39 cellular contexts compared by ENCODE assay signal in genomic region chr12:27057543-27057942, GRCh38. TPM values are rescaled to one million over a fixed set of nuclear protein-coding genes. Genes with fewer than 3 reads are reported as not detected.
"Had no signal": no experiment of that assay in that cellular context is flagged by ENCODE, and none has a peak within 500 bp of the region (broad histone marks: within the 10 kb centered on the region; RNA-seq: fewer than 3 reads in every experiment).

No MANE protein-coding gene starts in this region.

- H3K79me2 ChIP-seq: parathyroid adenoma had no signal

- H3K4me1 ChIP-seq: adrenal gland, body of pancreas, colonic mucosa, gastrocnemius medialis, parathyroid adenoma, psoas muscle, sigmoid colon, thyroid gland had no signal

- H3K36me3 ChIP-seq: adrenal gland, cardiac muscle cell, colonic mucosa, gastrocnemius medialis, neutrophil, sigmoid colon, thyroid gland, WERI-Rb-1 had no signal

- H3K27ac ChIP-seq: adrenal gland, body of pancreas, cardiac muscle cell, colonic mucosa, gastrocnemius medialis, neutrophil, parathyroid adenoma, psoas muscle, sigmoid colon, thyroid gland, WERI-Rb-1 had no signal

- H2AFZ ChIP-seq: parathyroid adenoma had no signal

- ATAC-seq: activated CD4-positive, CD25-positive, alpha-beta regulatory T cell treated with anti-CD3 and anti-CD28 coated beads, Interleukin-2, amount 50 U/mL, for 24 hours; body of pancreas; gastrocnemius medialis; left ventricle myocardium superior; psoas muscle; stimulated activated memory B cell treated with anti-CD40 and anti-IgM and Interleukin-4, amounts not matched to agents 10 μg/mL and 1 μg/mL and 100 μg/mL, for 72 hours; stimulated activated naive CD8-positive, alpha-beta T cell treated with anti-CD3 and anti-CD28 coated beads, Interleukin-15, amount 100 ng/mL, for 72 hours had no signal

- H3K4me3 ChIP-seq: adrenal gland, body of pancreas, cardiac muscle cell, colonic mucosa, gastrocnemius medialis, psoas muscle, sigmoid colon, thyroid gland had no signal

- H3K27me3 ChIP-seq: adrenal gland, body of pancreas, colonic mucosa, gastrocnemius medialis, neutrophil, sigmoid colon, thyroid gland had no signal

- DNase-seq: activated CD4-positive, alpha-beta T cell treated with anti-CD3 and anti-CD28 coated beads for 48 hours; activated CD4-positive, alpha-beta T cell treated with anti-CD3 and anti-CD28 coated beads, Interleukin-2, amount 50 U/mL, for 48 hours; activated CD8-positive, alpha-beta memory T cell treated with anti-CD3 and anti-CD28 coated beads, Interleukin-2, amount 50 U/mL, for 4 hours; activated effector memory CD4-positive, alpha-beta T cell treated with anti-CD3 and anti-CD28 coated beads, Interleukin-2, amount 50 U/mL, for 16 hours; activated naive CD4-positive, alpha-beta T cell treated with anti-CD3 and anti-CD28 coated beads for 36 hours; activated naive CD8-positive, alpha-beta T cell treated with anti-CD3 and anti-CD28 coated beads for 36 hours; activated T-cell treated with anti-CD3 and anti-CD28 coated beads, Interleukin-2, amount 50 U/mL, for 1 hour; adrenal gland; aorta; body of pancreas; cerebellar nuclear complex; colonic mucosa; effector CD8-positive, alpha-beta T cell; gastrocnemius medialis; glutamatergic neuron; islet precursor cell; left ventricle myocardium superior; naive B cell; nephron progenitor cell; psoas muscle; sigmoid colon; small intestine; stimulated activated CD4-positive, alpha-beta T cell treated with anti-CD3 and anti-CD28 coated beads, Interleukin-4, amount 100 ng/mL, for 4 hours; stimulated activated CD8-positive, alpha-beta memory T cell treated with anti-CD3 and anti-CD28 coated beads, Interleukin-4, amount 100 ng/mL, for 48 hours; stimulated activated naive CD8-positive, alpha-beta T cell treated with anti-CD3 and anti-CD28 coated beads, Interleukin-15, amount 100 ng/mL, for 72 hours; T1000; thyroid gland; WERI-Rb-1 had no signal

- H3K9me3 ChIP-seq: adrenal gland, body of pancreas, colonic mucosa, gastrocnemius medialis, neutrophil, psoas muscle, sigmoid colon, thyroid gland had no signal

RNA-seq across cellular contexts. Expression of gene C12orf71, which starts 24.8 kb away (rescaled TPM):
- total RNA-seq: activated CD8-positive, alpha-beta memory T cell treated with anti-CD3 and anti-CD28 coated beads for 36 hours; activated naive CD4-positive, alpha-beta T cell treated with anti-CD3 and anti-CD28 coated beads for 36 hours; activated naive CD8-positive, alpha-beta T cell treated with anti-CD3 and anti-CD28 coated beads for 36 hours; activated T-helper 1 cell treated with anti-CD3 and anti-CD28 coated beads, Interleukin-12 subunit alpha, Interleukin-12 subunit beta, Interleukin-2, Interleukin-4 antibody, amounts not matched to agents 30 ng/mL and 10 ng/mL and 1 ng/mL, durations not matched to agents 14 hours and 24 hours and 36 hours; adrenal gland; aorta; body of pancreas; cardiac muscle cell; colonic mucosa; dermis microvascular lymphatic vessel endothelial cell; epithelial cell of proximal tubule; gastrocnemius medialis; left ventricle myocardium superior; mesothelial cell of epicardium; psoas muscle; sigmoid colon; thyroid gland; ureter had no signal
